In genomic region chr2:56014075-56014730, GRCh38 we compare ENCODE assay signal across 17 cellular contexts.
DNase-seq lines count a peak whose midpoint lies in the region; ATAC-seq, FAIRE-seq and TF ChIP-seq lines count a peak whose summit lies in the region.
"Had no signal": no experiment of that assay in that cellular context is flagged by ENCODE, and none has a peak within 500 bp of the region (broad histone marks: within the 10 kb centered on the region; RNA-seq: fewer than 3 reads in every experiment).

No MANE protein-coding gene starts in this region.

- H3K27me3 ChIP-seq in SK-N-SH (ENCODE audit: insufficient read depth) (no peaks in the 10 kb centered on the region), astrocyte (ENCODE audit: insufficient read depth, low read length) (no peaks in the 10 kb centered on the region), smooth muscle cell (ENCODE audit: low read depth) (peaks cover 6% of the 10 kb centered on the region), trophoblast cell (ENCODE audit: insufficient read depth, low read length) (no peaks in the 10 kb centered on the region)
- H3K27me3 ChIP-seq: cardiac muscle cell, gastrocnemius medialis had no signal

- H3K4me3 ChIP-seq in SK-N-SH (ENCODE audit: low read depth in 2 of 2, low read length in 1 of 2) (no peak overlapping the region), astrocyte (ENCODE audit: insufficient read depth, low read depth, low read length) (no peak overlapping the region), smooth muscle cell (no peak overlapping the region), trophoblast cell (ENCODE audit: low read depth, low read length) (no peak overlapping the region)
- H3K4me3 ChIP-seq: cardiac muscle cell, gastrocnemius medialis had no signal

- no peak for TF ChIP-seq RAD21 in SK-N-SH (IDR thresholded peaks at IDR 0.05; ENCODE audit: low read length)

- no peak overlapping the region for H3K27ac Mint-ChIP-seq in astrocyte (ENCODE audit: unreplicated experiment)
- H3K27ac Mint-ChIP-seq: activated naive CD4-positive, alpha-beta T cell treated with anti-CD3 and anti-CD28 coated beads, Interleukin-2, amount 50 U/mL, for 24 hours; progenitor cell of endocrine pancreas had no signal

- peaks cover 6% of the 10 kb centered on the region for H3K4me1 Mint-ChIP-seq in astrocyte (ENCODE audit: low read depth, unreplicated experiment)
- H3K4me1 Mint-ChIP-seq: activated naive CD4-positive, alpha-beta T cell treated with anti-CD3 and anti-CD28 coated beads, Interleukin-2, amount 50 U/mL, for 24 hours had no signal

- H3K4me1 ChIP-seq in SK-N-SH (ENCODE audit: control insufficient read depth in 1 of 2, insufficient read depth in 2 of 2, low read depth in 1 of 2, low read length in 1 of 2): peaks cover 5 to 8% of the 10 kb centered on the region in 2 experiments; a peak in 3 of 4 replicates
- peaks cover 5% of the 10 kb centered on the region for H3K4me1 ChIP-seq in astrocyte (ENCODE audit: insufficient read depth, low read length)
- H3K4me1 ChIP-seq in smooth muscle cell (ENCODE audit: low read depth): peaks cover 20% of the 10 kb centered on the region
- no peaks in the 10 kb centered on the region for H3K4me1 ChIP-seq in trophoblast cell (ENCODE audit: control insufficient read depth in 1 of 2, insufficient read depth in 2 of 2, low read length in 2 of 2)

- no peak overlapping the region for H3K4me3 Mint-ChIP-seq in astrocyte (ENCODE audit: unreplicated experiment)
- H3K4me3 Mint-ChIP-seq: activated naive CD4-positive, alpha-beta T cell treated with anti-CD3 and anti-CD28 coated beads, Interleukin-2, amount 50 U/mL, for 24 hours had no signal

- H3K36me3 ChIP-seq in SK-N-SH (replicated peaks in 1 of 2; ENCODE audit: control insufficient read depth in 1 of 2, insufficient read depth in 2 of 2, low read length in 1 of 2) (no peaks in the 10 kb centered on the region), astrocyte (ENCODE audit: insufficient read depth, low read length) (no peaks in the 10 kb centered on the region), smooth muscle cell (ENCODE audit: low read depth) (no peaks in the 10 kb centered on the region), trophoblast cell (ENCODE audit: control insufficient read depth in 1 of 2, insufficient read depth in 2 of 2, low read length in 2 of 2) (no peaks in the 10 kb centered on the region)
- H3K36me3 ChIP-seq: cardiac muscle cell, gastrocnemius medialis had no signal

- ATAC-seq in SK-N-SH treated with all-trans-retinoic acid at 6 μM for 48 hours: no peak
- ATAC-seq: gastrocnemius medialis had no signal

- H4K20me1 ChIP-seq in SK-N-SH (ENCODE audit: insufficient read depth) (no peaks in the 10 kb centered on the region), astrocyte (ENCODE audit: insufficient read depth, low read length) (no peaks in the 10 kb centered on the region), smooth muscle cell (ENCODE audit: low read depth) (no peaks in the 10 kb centered on the region)

- DNase-seq in SK-N-SH: no peak
- DNase-seq in NCI-H446 treated with DMSO at 0.1 percent for 48 hours (lab: John Stamatoyannopoulos, UW): peak; percentile 85
- no peak for DNase-seq in astrocyte (ENCODE audit: low read depth)
- no peak for DNase-seq in smooth muscle cell (lab: John Stamatoyannopoulos, UW; ENCODE audit: unreplicated experiment)
- DNase-seq in SHP77 (lab: John Stamatoyannopoulos, UW): no peak
- no peak for DNase-seq in nucleus accumbens (lab: John Stamatoyannopoulos, UW)
- no peak for DNase-seq in trophoblast cell
- DNase-seq: activated CD8-positive, alpha-beta memory T cell treated with anti-CD3 and anti-CD28 coated beads, Interleukin-2, amount 50 U/mL, for 48 hours; gastrocnemius medialis; midbrain had no signal

- H3K9me3 ChIP-seq in SK-N-SH: no peaks in the 10 kb centered on the region
- no peaks in the 10 kb centered on the region for H3K9me3 ChIP-seq in astrocyte (ENCODE audit: insufficient read depth, low read depth, low read length)
- H3K9me3 ChIP-seq in smooth muscle cell (replicated peaks; ENCODE audit: low read depth): no peaks in the 10 kb centered on the region
- H3K9me3 ChIP-seq in trophoblast cell (ENCODE audit: insufficient read depth, low read depth, low read length): no peaks in the 10 kb centered on the region
- H3K9me3 ChIP-seq: gastrocnemius medialis had no signal

- no peaks in the 10 kb centered on the region for H3K27me3 Mint-ChIP-seq in astrocyte (ENCODE audit: low read depth, unreplicated experiment)
- H3K27me3 Mint-ChIP-seq: progenitor cell of endocrine pancreas had no signal

- no peak overlapping the region for H2AK5ac ChIP-seq in trophoblast cell (ENCODE audit: low read length)

- no peaks in the 10 kb centered on the region for H3K36me3 Mint-ChIP-seq in astrocyte (ENCODE audit: low read depth, unreplicated experiment)
- H3K36me3 Mint-ChIP-seq: activated naive CD4-positive, alpha-beta T cell treated with anti-CD3 and anti-CD28 coated beads, Interleukin-2, amount 50 U/mL, for 24 hours had no signal

- TF ChIP-seq CTCF in SK-N-SH (IDR thresholded peaks at IDR 0.05): no peak
- TF ChIP-seq CTCF in astrocyte (IDR thresholded peaks at IDR 0.05; ENCODE audit: insufficient read depth, low read depth, low read length): no peak
- no peak for TF ChIP-seq CTCF in smooth muscle cell (IDR thresholded peaks at IDR 0.05; ENCODE audit: borderline replicate concordance, insufficient read depth, poor library complexity, severe bottlenecking)

- H3K23ac ChIP-seq in trophoblast cell (ENCODE audit: low read length): no peak overlapping the region

- no peak overlapping the region for H4K91ac ChIP-seq in trophoblast cell (ENCODE audit: low read depth, low read length)

- H2BK12ac ChIP-seq in trophoblast cell (ENCODE audit: low read length): no peak overlapping the region

- no peak overlapping the region for H3K4ac ChIP-seq in trophoblast cell (ENCODE audit: low read depth, low read length)

- H3K18ac ChIP-seq in trophoblast cell (ENCODE audit: low read length): no peak overlapping the region

- 69% methylated on average over 7 of the region's 7 CpGs for WGBS in SK-N-SH (ENCODE audit: low lambda C conversion rate)
- WGBS in smooth muscle cell (ENCODE audit: low lambda C conversion rate): 62% methylated on average over 7 of the region's 7 CpGs
- WGBS in trophoblast cell (ENCODE audit: extremely low coverage, insufficient coverage, insufficient read length): no CpG with 5 or more reads among the region's 7 CpGs

- H4K8ac ChIP-seq in trophoblast cell (ENCODE audit: low read depth, low read length): no peak overlapping the region

- CTCF ChIA-PET in SK-N-SH (lab: Yijun Ruan, JAX): interaction anchor here (0.9 to 2.7 kb wide), 4 partner anchors 53 to 845 kb away, joined by 3 to 15 read pairs (median 6); no protein-coding TSS in a partner anchor

- H3K79me1 ChIP-seq in trophoblast cell (ENCODE audit: low read length): no peaks in the 10 kb centered on the region

- POLR2A ChIA-PET in SK-N-SH (lab: Yijun Ruan, JAX): no interaction called here

- FAIRE-seq in astrocyte (lab: Jason Lieb, UNC): no peak
- FAIRE-seq: A204.1, GM18507, H54 had no signal

- no peaks in the 10 kb centered on the region for H3K9me2 ChIP-seq in SK-N-SH

- H4K12ac ChIP-seq in trophoblast cell (ENCODE audit: low read depth, low read length): no peak overlapping the region

- no peaks in the 10 kb centered on the region for H3F3A ChIP-seq in SK-N-SH (replicated peaks; ENCODE audit: insufficient read depth)
- H3F3A ChIP-seq in smooth muscle cell (ENCODE audit: low read depth): no peaks in the 10 kb centered on the region

- H3K27ac ChIP-seq in SK-N-SH (ENCODE audit: low read depth in 2 of 2, low read length in 1 of 2) (no peak overlapping the region), astrocyte (ENCODE audit: low read depth, low read length) (no peak overlapping the region), smooth muscle cell (ENCODE audit: low read depth) (no peak overlapping the region), trophoblast cell (ENCODE audit: low read depth, low read length) (no peak overlapping the region)
- H3K27ac ChIP-seq: cardiac muscle cell, gastrocnemius medialis had no signal

- peak overlapping the region; percentile 47; the same call in 1 of the 2 replicates for H2AFZ ChIP-seq in SK-N-SH (ENCODE audit: low read depth)
- H2AFZ ChIP-seq in astrocyte (ENCODE audit: low read depth, low read length): peak overlapping the region; percentile 38
- peak overlapping the region; percentile 57 for H2AFZ ChIP-seq in smooth muscle cell (ENCODE audit: low read depth)
- no peak overlapping the region for H2AFZ ChIP-seq in trophoblast cell (ENCODE audit: insufficient read depth, low read length, poor library complexity)

- H3K4me2 ChIP-seq in SK-N-SH (no peak overlapping the region), astrocyte (ENCODE audit: low read length) (no peak overlapping the region), smooth muscle cell (no peak overlapping the region), trophoblast cell (ENCODE audit: low read length) (no peak overlapping the region)

- no peak overlapping the region for H2BK5ac ChIP-seq in trophoblast cell (ENCODE audit: low read depth, low read length, poor library complexity)

- H3K9ac ChIP-seq in SK-N-SH (no peak overlapping the region), astrocyte (ENCODE audit: low read length) (no peak overlapping the region), smooth muscle cell (ENCODE audit: low read depth) (no peak overlapping the region), trophoblast cell (ENCODE audit: low read length) (no peak overlapping the region)

- H3K9me3 Mint-ChIP-seq in astrocyte (ENCODE audit: unreplicated experiment): no peaks in the 10 kb centered on the region
- H3K9me3 Mint-ChIP-seq: activated naive CD4-positive, alpha-beta T cell treated with anti-CD3 and anti-CD28 coated beads, Interleukin-2, amount 50 U/mL, for 24 hours had no signal

- no peak overlapping the region for H3K14ac ChIP-seq in trophoblast cell (ENCODE audit: low read length)

- H3K79me2 ChIP-seq in SK-N-SH (ENCODE audit: insufficient read depth) (no peaks in the 10 kb centered on the region), astrocyte (ENCODE audit: insufficient read depth, low read length) (no peaks in the 10 kb centered on the region), smooth muscle cell (ENCODE audit: low read depth) (no peaks in the 10 kb centered on the region), trophoblast cell (ENCODE audit: control insufficient read depth, insufficient read depth, low read length, poor library complexity) (no peaks in the 10 kb centered on the region)

- no peak overlapping the region for H2BK120ac ChIP-seq in trophoblast cell (ENCODE audit: insufficient read depth, low read length, poor library complexity)

- no peak for TF ChIP-seq EP300 in SK-N-SH (IDR thresholded peaks at IDR 0.05; ENCODE audit: borderline replicate concordance in 1 of 2, low read depth in 1 of 2, low read length in 1 of 2)

TF ChIP-seq in SK-N-SH, 30 proteins besides CTCF, POLR2A, EP300 and RAD21 (continues in another document):
- TF ChIP-seq SIN3A (IDR thresholded peaks at IDR 0.05; ENCODE audit: borderline replicate concordance, low read depth, low read length): no peak

TF ChIP-seq in SK-N-SH treated with all-trans-retinoic acid at 6 μM for 48 hours, 23 proteins besides CTCF, POLR2A, EP300 and RAD21 (continues in another document):
- no peak for TF ChIP-seq TCF4 (CRISPR knock-in tag; IDR thresholded peaks at IDR 0.05; ENCODE audit: borderline replicate concordance)
- no peak for TF ChIP-seq ZNF565 (CRISPR knock-in tag; conservative IDR thresholded peaks at IDR 0.05; ENCODE audit: low read depth)
- no peak for TF ChIP-seq ISL1 (CRISPR knock-in tag; IDR thresholded peaks at IDR 0.05)
- no peak for TF ChIP-seq RARB (CRISPR knock-in tag; IDR thresholded peaks at IDR 0.05)
